Comparison of ENCODE assay signal across 19 cellular contexts in the genomic region with DNA sequence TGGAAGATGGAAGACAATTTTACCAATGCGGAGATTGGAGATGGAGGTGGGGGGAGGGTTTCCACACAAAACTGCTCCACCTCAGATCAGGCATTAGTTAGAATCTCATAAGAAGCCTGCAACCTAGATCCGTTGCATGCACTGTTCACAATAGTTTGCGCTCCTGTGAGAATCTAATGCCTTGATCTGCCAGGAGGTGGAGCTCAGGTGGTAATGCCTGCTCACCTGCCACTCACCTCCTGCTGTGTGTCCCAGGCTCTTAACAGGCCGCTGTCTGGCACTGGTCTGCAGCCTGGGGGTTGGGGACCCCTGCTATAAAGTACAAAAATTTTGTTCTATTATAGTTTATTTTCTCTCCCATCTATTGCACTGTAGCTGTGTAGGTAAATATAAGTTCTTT.
DNase-seq lines count a peak whose midpoint lies in the region; ATAC-seq and TF ChIP-seq lines count a peak whose summit lies in the region.
"Had no signal": no experiment of that assay in that cellular context is flagged by ENCODE, and none has a peak within 500 bp of the region (broad histone marks: within the 10 kb centered on the region; RNA-seq: fewer than 3 reads in every experiment).

No MANE protein-coding gene starts in this region.

- H3K36me3 ChIP-seq in endodermal cell (ENCODE audit: control insufficient read depth, insufficient read depth, low read length) (no peaks in the 10 kb centered on the region), mesendoderm (ENCODE audit: control insufficient read depth, insufficient read depth, low read length) (no peaks in the 10 kb centered on the region), breast epithelium (no peaks in the 10 kb centered on the region)
- H3K36me3 ChIP-seq: BLaER1 treated with 17β-estradiol and CSF1 and Interleukin-3, amounts not matched to agents 10 nM and 100 nM; MG63 had no signal

- H3K18ac ChIP-seq in mesendoderm (ENCODE audit: low read length), result no peak overlapping the region

- TF ChIP-seq CTCF in endodermal cell (conservative IDR thresholded peaks at IDR 0.05) (peak; percentile 55), breast epithelium (IDR thresholded peaks at IDR 0.05) (no peak)

- H3K36me3 Mint-ChIP-seq in endodermal cell (ENCODE audit: low read depth), result no peaks in the 10 kb centered on the region
- H3K36me3 Mint-ChIP-seq in stimulated activated memory B cell treated with anti-CD40 and anti-IgM and Interleukin-4, amounts not matched to agents 10 μg/mL and 1 μg/mL and 100 μg/mL, for 72 hours, result no peaks in the 10 kb centered on the region

- H3K4ac ChIP-seq in mesendoderm (ENCODE audit: low read depth, low read length), result no peak overlapping the region

- WGBS in endodermal cell (ENCODE audit: insufficient coverage in 1 of 2, insufficient read length in 1 of 2), 2 experiments, result 83 to 86% methylated on average over 3 to 4 of the region's 4 CpGs
- WGBS in mesendoderm (ENCODE audit: extremely low coverage, insufficient coverage, low lambda C conversion rate), result no CpG with 5 or more reads among the region's 4 CpGs

- no peak overlapping the region for H3K27ac Mint-ChIP-seq in endodermal cell
- H3K27ac Mint-ChIP-seq in stimulated activated memory B cell treated with anti-CD40 and anti-IgM and Interleukin-4, amounts not matched to agents 10 μg/mL and 1 μg/mL and 100 μg/mL, for 72 hours, result no peak overlapping the region

- H3K23ac ChIP-seq in mesendoderm (ENCODE audit: low read length), result no peak overlapping the region

- H3K9me3 Mint-ChIP-seq in endodermal cell, result peaks cover 32% of the 10 kb centered on the region
- H3K9me3 Mint-ChIP-seq in stimulated activated memory B cell treated with anti-CD40 and anti-IgM and Interleukin-4, amounts not matched to agents 10 μg/mL and 1 μg/mL and 100 μg/mL, for 72 hours, result no peaks in the 10 kb centered on the region

- no peak overlapping the region for H3K27ac ChIP-seq in endodermal cell (ENCODE audit: low read depth, low read length)
- no peak overlapping the region for H3K27ac ChIP-seq in mesendoderm (ENCODE audit: low read depth, low read length)
- H3K27ac ChIP-seq in breast epithelium, result no peak overlapping the region
- H3K27ac ChIP-seq: BLaER1 treated with 17β-estradiol and CSF1 and Interleukin-3, amounts not matched to agents 10 nM and 100 nM; GM23248 had no signal

- intact Hi-C loops in breast epithelium (cut with DNase I; ENCODE audit: low total_unique reads), result no loop called here

- no peak overlapping the region for H2BK120ac ChIP-seq in mesendoderm (ENCODE audit: low read depth, low read length)

- no peak overlapping the region for H3K56ac ChIP-seq in mesendoderm (ENCODE audit: low read length)

- no peak overlapping the region for H2BK15ac ChIP-seq in mesendoderm (replicated peaks; ENCODE audit: low read depth)

- H4K5ac ChIP-seq in mesendoderm (ENCODE audit: low read length), result no peak overlapping the region

- H3K9ac ChIP-seq in endodermal cell (ENCODE audit: extremely low read depth, low read length, poor library complexity, severe bottlenecking), result no peak overlapping the region
- H3K9ac ChIP-seq in mesendoderm (ENCODE audit: low read length), result no peak overlapping the region
- H3K9ac ChIP-seq: BLaER1 treated with 17β-estradiol and CSF1 and Interleukin-3, amounts not matched to agents 10 nM and 100 nM; GM23248 had no signal

- no peaks in the 10 kb centered on the region for H3K79me1 ChIP-seq in mesendoderm (ENCODE audit: low read length)

- DNase-seq in NCI-H2171 treated with DMSO at 0.1 percent for 48 hours (lab: John Stamatoyannopoulos, UW) (peak; percentile 33), NCI-H2171 (lab: John Stamatoyannopoulos, UW) (no peak), NCI-H69 (lab: John Stamatoyannopoulos, UW) (peak; percentile 27), endodermal cell (peak; percentile 83), mesendoderm (peak; percentile 56), breast epithelium (ENCODE audit: low spot score in 2 of 2) (no peak), middle frontal gyrus (ENCODE audit: extremely low spot score, low spot score) (no peak)
- DNase-seq: DMS 273 treated with DMSO at 0.1 percent for 48 hours, GM23248, KG1, MG63, NCI-H1092, NCI-H146, NCI-H2081 treated with DMSO at 0.1 percent for 48 hours, NCI-H345 had no signal

- no peaks in the 10 kb centered on the region for H3K27me3 Mint-ChIP-seq in endodermal cell (ENCODE audit: insufficient read depth)
- no peaks in the 10 kb centered on the region for H3K27me3 Mint-ChIP-seq in stimulated activated memory B cell treated with anti-CD40 and anti-IgM and Interleukin-4, amounts not matched to agents 10 μg/mL and 1 μg/mL and 100 μg/mL, for 72 hours

- H3K4me2 ChIP-seq in mesendoderm (ENCODE audit: low read length), result no peak overlapping the region
- H3K4me2 ChIP-seq: BLaER1 treated with 17β-estradiol and CSF1 and Interleukin-3, amounts not matched to agents 10 nM and 100 nM had no signal

- H3K4me1 Mint-ChIP-seq in endodermal cell, result peaks cover 12% of the 10 kb centered on the region
- no peaks in the 10 kb centered on the region for H3K4me1 Mint-ChIP-seq in stimulated activated memory B cell treated with anti-CD40 and anti-IgM and Interleukin-4, amounts not matched to agents 10 μg/mL and 1 μg/mL and 100 μg/mL, for 72 hours

- H3K27me3 ChIP-seq in endodermal cell (ENCODE audit: control insufficient read depth, insufficient read depth, low read length, poor library complexity, severe bottlenecking), result no peaks in the 10 kb centered on the region
- no peaks in the 10 kb centered on the region for H3K27me3 ChIP-seq in mesendoderm (ENCODE audit: insufficient read depth, low read length, poor library complexity)
- no peaks in the 10 kb centered on the region for H3K27me3 ChIP-seq in breast epithelium
- H3K27me3 ChIP-seq: BLaER1 treated with 17β-estradiol and CSF1 and Interleukin-3, amounts not matched to agents 10 nM and 100 nM; MG63 had no signal

- H3K4me3 ChIP-seq in endodermal cell (ENCODE audit: low read length) (no peak overlapping the region), mesendoderm (ENCODE audit: low read length) (no peak overlapping the region), breast epithelium (no peak overlapping the region)
- H3K4me3 ChIP-seq: BLaER1 treated with 17β-estradiol and CSF1 and Interleukin-3, amounts not matched to agents 10 nM and 100 nM; GM23248; MG63 had no signal

- no peak overlapping the region for H2AK5ac ChIP-seq in mesendoderm (ENCODE audit: low read length)

- no peak for TF ChIP-seq POLR2A in breast epithelium (IDR thresholded peaks at IDR 0.05)

- peaks cover 19% of the 10 kb centered on the region for H3K9me3 ChIP-seq in endodermal cell (ENCODE audit: control insufficient read depth, low read length)
- no peaks in the 10 kb centered on the region for H3K9me3 ChIP-seq in breast epithelium
- H3K9me3 ChIP-seq: MG63 had no signal

- no peak overlapping the region for H2BK5ac ChIP-seq in mesendoderm (ENCODE audit: low read length)

- no peaks in the 10 kb centered on the region for H3K79me2 ChIP-seq in mesendoderm (ENCODE audit: control insufficient read depth, insufficient read depth, low read length)

- H3K4me3 Mint-ChIP-seq in endodermal cell, result no peak overlapping the region
- no peak overlapping the region for H3K4me3 Mint-ChIP-seq in stimulated activated memory B cell treated with anti-CD40 and anti-IgM and Interleukin-4, amounts not matched to agents 10 μg/mL and 1 μg/mL and 100 μg/mL, for 72 hours

- no peak overlapping the region for H4K8ac ChIP-seq in mesendoderm (ENCODE audit: low read depth, low read length)

- H3K4me1 ChIP-seq in endodermal cell (ENCODE audit: control insufficient read depth, insufficient read depth, low read length) (no peaks in the 10 kb centered on the region), mesendoderm (ENCODE audit: control insufficient read depth, low read depth, low read length) (no peaks in the 10 kb centered on the region), breast epithelium (no peaks in the 10 kb centered on the region)

- ATAC-seq in stimulated activated memory B cell treated with anti-CD40 and anti-IgM and Interleukin-4, amounts not matched to agents 10 μg/mL and 1 μg/mL and 100 μg/mL, for 72 hours, result no peak
- ATAC-seq: Panc1, Right ventricle myocardium inferior had no signal

Comparison
In these comparisons a context has a peak if more than half of its experiments do, and no peak if none do; other contexts are left out.
1. DNase-seq: peak in NCI-H2171 treated with DMSO at 0.1 percent for 48 hours (single experiment), NCI-H69 (single experiment), endodermal cell (single experiment) and mesendoderm (single experiment); none in NCI-H2171 (single experiment), breast epithelium (0 of 2) and middle frontal gyrus (single experiment).